In genomic region chr18:2729757-2730156, GRCh38 we compare ENCODE assay signal across 35 cellular contexts.
"Had no signal": no experiment of that assay in that cellular context is flagged by ENCODE, and none has a peak within 500 bp of the region (broad histone marks: within the 10 kb centered on the region; RNA-seq: fewer than 3 reads in every experiment).

No MANE protein-coding gene starts in this region.

- H3K27ac Mint-ChIP-seq: activated B cell treated with CpG ODN at 0.5 μM for 24 hours; activated CD4-positive, alpha-beta memory T cell treated with anti-CD3 and anti-CD28 coated beads, Interleukin-2, amount 10 ng/mL, durations not matched to agents 7 days and 5 days; activated CD4-positive, alpha-beta T cell treated with anti-CD3 and anti-CD28 coated beads, Interleukin-2, amount 10 ng/mL, durations not matched to agents 24 days and 14 days; activated CD8-positive, alpha-beta memory T cell treated with anti-CD3 and anti-CD28 coated beads, Interleukin-2, amount 10 ng/mL, durations not matched to agents 7 days and 5 days; activated CD8-positive, alpha-beta T cell treated with anti-CD3 and anti-CD28 coated beads, Interleukin-2, amount 10 ng/mL, durations not matched to agents 7 days and 5 days; activated naive CD8-positive, alpha-beta T cell treated with anti-CD3 and anti-CD28 coated beads, Interleukin-2, amount 50 U/mL, for 24 hours; activated T-helper 2 cell treated with anti-CD3 and anti-CD28 coated beads, Interferon-gamma antibody, Interleukin-2, Interleukin-4, amounts not matched to agents 10 μg/mL and 5 μg/mL and 100 μg/mL, durations not matched to agents 14 hours and 24 hours and 36 hours; brain; T-cell; T-helper 2 cell treated with Interferon-gamma antibody and Interleukin-4, amounts not matched to agents 5 μg/mL and 100 μg/mL, for 36 hours had no signal

- H3K4me1 ChIP-seq: ascending aorta, colonic mucosa had no signal

- H3K27me3 Mint-ChIP-seq: activated B cell treated with CpG ODN at 0.5 μM for 24 hours; activated CD4-positive, alpha-beta memory T cell treated with anti-CD3 and anti-CD28 coated beads, Interleukin-2, amount 10 ng/mL, durations not matched to agents 7 days and 5 days; activated CD4-positive, alpha-beta T cell treated with anti-CD3 and anti-CD28 coated beads, Interleukin-2, amount 10 ng/mL, durations not matched to agents 24 days and 14 days; activated CD8-positive, alpha-beta memory T cell treated with anti-CD3 and anti-CD28 coated beads, Interleukin-2, amount 10 ng/mL, durations not matched to agents 7 days and 5 days; activated naive CD4-positive, alpha-beta T cell treated with anti-CD3 and anti-CD28 coated beads, Interleukin-2, amount 10 ng/mL, durations not matched to agents 7 days and 5 days; activated naive CD4-positive, alpha-beta T cell treated with anti-CD3 and anti-CD28 coated beads, Interleukin-2, amount 50 U/mL, for 24 hours; activated naive CD8-positive, alpha-beta T cell; activated naive CD8-positive, alpha-beta T cell treated with anti-CD3 and anti-CD28 coated beads, Interleukin-2, amount 10 ng/mL, durations not matched to agents 7 days and 5 days; activated naive CD8-positive, alpha-beta T cell treated with anti-CD3 and anti-CD28 coated beads, Interleukin-2, amount 50 U/mL, for 24 hours; activated T-cell treated with anti-CD3 and anti-CD28 coated beads, Interleukin-2, amount 50 U/mL, for 24 hours; brain; T-cell had no signal

- H3K4me3 ChIP-seq: ascending aorta, cardiac muscle cell, colonic mucosa had no signal

- H3K9me3 Mint-ChIP-seq: activated B cell treated with CpG ODN at 0.5 μM for 24 hours; activated naive CD4-positive, alpha-beta T cell treated with anti-CD3 and anti-CD28 coated beads, Interleukin-2, amount 10 ng/mL, durations not matched to agents 7 days and 5 days; activated naive CD4-positive, alpha-beta T cell treated with anti-CD3 and anti-CD28 coated beads, Interleukin-2, amount 50 U/mL, for 24 hours; activated naive CD8-positive, alpha-beta T cell treated with anti-CD3 and anti-CD28 coated beads, Interleukin-2, amount 10 ng/mL, durations not matched to agents 7 days and 5 days; activated T-helper 2 cell treated with anti-CD3 and anti-CD28 coated beads, Interferon-gamma antibody, Interleukin-2, Interleukin-4, amounts not matched to agents 10 μg/mL and 5 μg/mL and 100 μg/mL, durations not matched to agents 14 hours and 24 hours and 36 hours; brain; T-cell; T-helper 2 cell treated with Interferon-gamma antibody and Interleukin-4, amounts not matched to agents 5 μg/mL and 100 μg/mL, for 36 hours had no signal

- ATAC-seq: activated CD8-positive, alpha-beta memory T cell treated with anti-CD3 and anti-CD28 coated beads, Interleukin-2, amount 10 ng/mL, durations not matched to agents 7 days and 5 days; activated CD8-positive, alpha-beta T cell treated with anti-CD3 and anti-CD28 coated beads, Interleukin-2, amount 10 ng/mL, durations not matched to agents 7 days and 5 days; activated naive CD8-positive, alpha-beta T cell treated with anti-CD3 and anti-CD28 coated beads, Interleukin-2, amount 50 U/mL, for 24 hours; T-cell had no signal

- FAIRE-seq: bronchial epithelial cell, TTC549 had no signal

- H3K27ac ChIP-seq: ascending aorta, cardiac muscle cell, colonic mucosa, VCaP had no signal

- H3K9me3 ChIP-seq: ascending aorta, colonic mucosa had no signal

- H3K4me3 Mint-ChIP-seq: activated B cell treated with CpG ODN at 0.5 μM for 24 hours; activated CD4-positive, alpha-beta memory T cell treated with anti-CD3 and anti-CD28 coated beads, Interleukin-2, amount 10 ng/mL, durations not matched to agents 7 days and 5 days; activated CD4-positive, alpha-beta T cell treated with anti-CD3 and anti-CD28 coated beads, Interleukin-2, amount 10 ng/mL, durations not matched to agents 24 days and 14 days; activated CD8-positive, alpha-beta memory T cell treated with anti-CD3 and anti-CD28 coated beads, Interleukin-2, amount 10 ng/mL, durations not matched to agents 7 days and 5 days; activated CD8-positive, alpha-beta T cell treated with anti-CD3 and anti-CD28 coated beads, Interleukin-2, amount 10 ng/mL, durations not matched to agents 7 days and 5 days; activated naive CD4-positive, alpha-beta T cell treated with anti-CD3 and anti-CD28 coated beads, Interleukin-2, amount 10 ng/mL, durations not matched to agents 7 days and 5 days; activated naive CD4-positive, alpha-beta T cell treated with anti-CD3 and anti-CD28 coated beads, Interleukin-2, amount 50 U/mL, for 24 hours; activated naive CD8-positive, alpha-beta T cell; activated naive CD8-positive, alpha-beta T cell treated with anti-CD3 and anti-CD28 coated beads, Interleukin-2, amount 10 ng/mL, durations not matched to agents 7 days and 5 days; activated naive CD8-positive, alpha-beta T cell treated with anti-CD3 and anti-CD28 coated beads, Interleukin-2, amount 50 U/mL, for 24 hours; activated T-cell treated with anti-CD3 and anti-CD28 coated beads, Interleukin-2, amount 50 U/mL, for 24 hours; brain; T-cell; T-helper 2 cell treated with Interferon-gamma antibody and Interleukin-4, amounts not matched to agents 5 μg/mL and 100 μg/mL, for 36 hours had no signal

- DNase-seq: activated B cell treated with CpG ODN at 0.5 μM for 24 hours; activated CD4-positive, alpha-beta memory T cell treated with anti-CD3 and anti-CD28 coated beads, Interleukin-2, amount 10 ng/mL, durations not matched to agents 7 days and 5 days; activated CD4-positive, alpha-beta T cell treated with anti-CD3 and anti-CD28 coated beads for 4 hours; activated CD4-positive, alpha-beta T cell treated with anti-CD3 and anti-CD28 coated beads, Interleukin-2, amount 10 ng/mL, durations not matched to agents 24 days and 14 days; activated CD4-positive, alpha-beta T cell treated with anti-CD3 and anti-CD28 coated beads, Interleukin-2, amount 50 U/mL, for 48 hours; activated CD4-positive, CD25-positive, alpha-beta regulatory T cell treated with anti-CD3 and anti-CD28 coated beads, Interleukin-2, amount 50 U/mL, for 72 hours; activated CD8-positive, alpha-beta memory T cell treated with anti-CD3 and anti-CD28 coated beads for 24 hours; activated CD8-positive, alpha-beta memory T cell treated with anti-CD3 and anti-CD28 coated beads, Interleukin-2, amount 10 ng/mL, durations not matched to agents 7 days and 5 days; activated CD8-positive, alpha-beta memory T cell treated with anti-CD3 and anti-CD28 coated beads, Interleukin-2, amount 50 U/mL, for 48 hours; activated CD8-positive, alpha-beta T cell treated with anti-CD3 and anti-CD28 coated beads, Interleukin-2, amount 10 ng/mL, durations not matched to agents 7 days and 5 days; activated gamma-delta T cell; activated naive CD4-positive, alpha-beta T cell treated with anti-CD3 and anti-CD28 coated beads, Interleukin-2, amount 10 ng/mL, durations not matched to agents 7 days and 5 days; activated naive CD4-positive, alpha-beta T cell treated with Interleukin-2 at 50 U/mL for 16 hours; activated naive CD8-positive, alpha-beta T cell treated with anti-CD3 and anti-CD28 coated beads, Interleukin-2, amount 10 ng/mL, durations not matched to agents 7 days and 5 days; activated naive CD8-positive, alpha-beta T cell treated with anti-CD3 and anti-CD28 coated beads, Interleukin-2, amount 50 U/mL, for 24 hours; activated T-cell treated with anti-CD3 and anti-CD28 coated beads, Interleukin-2, amount 50 U/mL, for 24 hours; activated T-cell treated with anti-CD3 and anti-CD28 coated beads, Interleukin-2, amount 50 U/mL, for 48 hours; amygdala; anterior cingulate cortex; central memory CD4-positive, alpha-beta T cell; cerebellar nuclear complex; colonic mucosa; T-cell; T-helper 2 cell; T-helper 9 cell had no signal

- H3K4me1 Mint-ChIP-seq: brain had no signal

- H3K27me3 ChIP-seq: ascending aorta, cardiac muscle cell, colonic mucosa had no signal
